8 cellular contexts compared by ENCODE assay signal in the genomic region with DNA sequence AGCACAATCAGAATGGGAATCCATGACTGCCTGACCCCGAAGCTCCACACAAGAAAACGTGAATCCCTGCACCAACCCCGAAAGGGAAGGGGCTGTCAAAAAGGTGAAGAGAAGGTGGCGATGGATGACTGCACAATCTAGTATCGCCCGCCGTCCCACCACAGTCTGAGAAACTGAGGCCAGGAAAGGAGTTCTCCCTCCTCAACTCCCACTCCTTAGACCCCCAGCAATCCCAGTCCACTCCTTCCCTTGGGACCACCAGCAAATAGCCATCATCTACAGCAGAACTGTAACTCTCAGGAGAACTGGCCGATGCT. TPM values are rescaled to one million over a fixed set of nuclear protein-coding genes. Genes with fewer than 3 reads are reported as not detected.
DNase-seq lines count a peak whose midpoint lies in the region; ATAC-seq and TF ChIP-seq lines count a peak whose summit lies in the region.

No MANE protein-coding gene starts in this region.

- H3K27me3 Mint-ChIP-seq in effector memory CD8-positive, alpha-beta T cell: no peaks in the 10 kb centered on the region

- peaks cover 46% of the 10 kb centered on the region for H3K79me2 ChIP-seq in DND-41 (ENCODE audit: insufficient read depth, low read length)
- H3K79me2 ChIP-seq in Karpas-422 (ENCODE audit: low read length): peaks cover 43% of the 10 kb centered on the region

- peaks cover 16 to 27% of the 10 kb centered on the region in 2 donors for H3K4me1 Mint-ChIP-seq in effector memory CD8-positive, alpha-beta T cell (ENCODE audit: low read depth in 2 of 2)

- H3K4me1 ChIP-seq in DND-41 (ENCODE audit: insufficient read depth, low read length): peaks cover 21% of the 10 kb centered on the region
- H3K4me1 ChIP-seq in Karpas-422 (ENCODE audit: low read length): peaks cover 20% of the 10 kb centered on the region
- peaks cover 15% of the 10 kb centered on the region for H3K4me1 ChIP-seq in neuron (ENCODE audit: insufficient read depth, low read length)

- H3K9me3 ChIP-seq in DND-41 (ENCODE audit: insufficient read depth, low read length, severe bottlenecking) (no peaks in the 10 kb centered on the region), Karpas-422 (ENCODE audit: low read length) (no peaks in the 10 kb centered on the region), neuron (ENCODE audit: low read length) (no peaks in the 10 kb centered on the region)

- H3K9ac ChIP-seq in DND-41 (ENCODE audit: low read depth, low read length) (peak overlapping the region; percentile 60), Karpas-422 (ENCODE audit: low read length) (peak overlapping the region; percentile 81)

- H3K36me3 ChIP-seq in DND-41 (ENCODE audit: insufficient read depth, low read length): peaks cover 16% of the 10 kb centered on the region
- peaks cover 7% of the 10 kb centered on the region; the same call in 1 of the 2 replicates for H3K36me3 ChIP-seq in Karpas-422 (ENCODE audit: insufficient read depth, low read length)
- H3K36me3 ChIP-seq in neuron (ENCODE audit: insufficient read depth, low read length): peaks cover 5% of the 10 kb centered on the region

- H3K27ac ChIP-seq in DND-41 (ENCODE audit: low read length): peak overlapping the region; percentile 81
- H3K27ac ChIP-seq in Karpas-422 (ENCODE audit: low read length): peak overlapping the region; percentile 27; the same call in 1 of the 2 replicates

- H3K4me3 Mint-ChIP-seq in effector memory CD8-positive, alpha-beta T cell: peak overlapping the region; percentile 88

- DNase-seq in DND-41 (no peak), Karpas-422 (peak; percentile 54), SK-N-DZ (ENCODE audit: low spot score) (no peak), OCI-M2 (lab: John Stamatoyannopoulos, UW; ENCODE audit: unreplicated experiment) (no peak)
- no peak for DNase-seq in effector memory CD8-positive, alpha-beta T cell

- H3K36me3 Mint-ChIP-seq in effector memory CD8-positive, alpha-beta T cell (ENCODE audit: insufficient read depth): peaks cover 20% of the 10 kb centered on the region

- no peaks in the 10 kb centered on the region for H3K9me3 Mint-ChIP-seq in effector memory CD8-positive, alpha-beta T cell

- peak overlapping the region; percentile 44 to 86 for H3K27ac Mint-ChIP-seq in effector memory CD8-positive, alpha-beta T cell

- H4K20me1 ChIP-seq in DND-41 (ENCODE audit: insufficient read depth, low read length) (0 out of 2 replicates have a peak, but pooled peaks cover 5% of the 10 kb centered on the region), Karpas-422 (ENCODE audit: insufficient read depth, low read depth, low read length) (no peaks in the 10 kb centered on the region)

- no peak for TF ChIP-seq CTCF in DND-41 (IDR thresholded peaks at IDR 0.05; ENCODE audit: borderline replicate concordance, extremely low read depth, low read length, poor library complexity, severe bottlenecking)

- H2AFZ ChIP-seq in DND-41 (ENCODE audit: low read depth, low read length) (peak overlapping the region; percentile 72), Karpas-422 (ENCODE audit: low read length) (no peak overlapping the region), neuron (ENCODE audit: low read depth, low read length) (no peak overlapping the region)

- H3K27me3 ChIP-seq in DND-41 (ENCODE audit: insufficient read depth, low read length, poor library complexity) (no peaks in the 10 kb centered on the region), Karpas-422 (ENCODE audit: low read length) (no peaks in the 10 kb centered on the region), neuron (ENCODE audit: insufficient read depth, low read length) (no peaks in the 10 kb centered on the region)

- H3K4me3 ChIP-seq in DND-41 (ENCODE audit: low read depth in 1 of 2, low read length in 2 of 2) (peak overlapping the region; percentile 37 to 67), Karpas-422 (ENCODE audit: low read length) (peak overlapping the region; percentile 80), neuron (ENCODE audit: low read length) (peak overlapping the region; percentile 94)

- ATAC-seq in DND-41 (ENCODE audit: insufficient read depth, low read depth) (peak; percentile 6; the same call in 1 of the 3 replicates), GM19463 (IDR thresholded peaks at IDR 0.05; ENCODE audit: unreplicated experiment) (no peak), HG03469 (IDR thresholded peaks at IDR 0.05; ENCODE audit: unreplicated experiment) (no peak)
- no peak for ATAC-seq in effector memory CD8-positive, alpha-beta T cell (replicated peaks)

- peak overlapping the region; percentile 81 for H3K4me2 ChIP-seq in DND-41 (ENCODE audit: insufficient read depth, low read length)
- peak overlapping the region; percentile 86 for H3K4me2 ChIP-seq in Karpas-422 (ENCODE audit: low read depth, low read length, poor library complexity, severe bottlenecking)

- H3K9me2 ChIP-seq in Karpas-422 (replicated peaks; ENCODE audit: insufficient read depth, low read length): no peaks in the 10 kb centered on the region

RNA-seq across cellular contexts. Expression of gene NOSIP, which starts 0.5 kb away (rescaled TPM):
- total RNA-seq in Karpas-422 (2014; rRNA removed; shearing (Covaris generic); ENCODE audit: low replicate concordance): 68.5 and 136 TPM in 2 replicates
- polyA plus RNA-seq in SK-N-DZ (2014; cell fraction: cytosol; rRNA removed): 86.0 and 94.2 TPM in 2 replicates
- polyA plus RNA-seq in SK-N-DZ (2014; cell fraction: nucleus; rRNA removed): 62.2 and 63.6 TPM in 2 replicates

RNA-seq across cellular contexts. Expression of gene PRRG2, which starts 1.2 kb away (rescaled TPM):
- 1.3 and 3.8 TPM in 2 replicates for total RNA-seq in Karpas-422 (2014; rRNA removed; shearing (Covaris generic); ENCODE audit: low replicate concordance)
- polyA plus RNA-seq in SK-N-DZ (2014; cell fraction: cytosol; rRNA removed): 0.31 and 0.67 TPM in 2 replicates
- polyA plus RNA-seq in SK-N-DZ (2014; cell fraction: nucleus; rRNA removed): 0.67 TPM in 1 of 2 replicates, not detected in the other

RNA-seq across cellular contexts. Expression of gene PRR12, which starts 11.1 kb away (rescaled TPM):
- 8.7 and 12.8 TPM in 2 replicates for total RNA-seq in Karpas-422 (2014; rRNA removed; shearing (Covaris generic); ENCODE audit: low replicate concordance)
- polyA plus RNA-seq in SK-N-DZ (2014; cell fraction: cytosol; rRNA removed): 1.3 and 2.3 TPM in 2 replicates
- 2.0 and 3.1 TPM in 2 replicates for polyA plus RNA-seq in SK-N-DZ (2014; cell fraction: nucleus; rRNA removed)

RNA-seq across cellular contexts. Expression of gene RCN3, which starts 52.1 kb away (rescaled TPM):
- 0.22 TPM in 1 of 2 replicates, not detected in the other for total RNA-seq in Karpas-422 (2014; rRNA removed; shearing (Covaris generic); ENCODE audit: low replicate concordance)
- polyA plus RNA-seq in SK-N-DZ (2014; cell fraction: cytosol; rRNA removed): 6.9 and 16.4 TPM in 2 replicates
- polyA plus RNA-seq in SK-N-DZ (2014; cell fraction: nucleus; rRNA removed): 7.5 and 25.5 TPM in 2 replicates
